ENCODE assay signal across 1 cellular context in genomic region chr20:44552950-44553908, GRCh38.
TF ChIP-seq lines count a peak whose summit lies in the region.

No MANE protein-coding gene starts in this region.

TF ChIP-seq in K562, 482 proteins besides CTCF, POLR2A, EP300 and RAD21 (continues in another document):
- no peak for TF ChIP-seq ZBTB5 (IDR thresholded peaks at IDR 0.05)
- TF ChIP-seq ELK3 (CRISPR knock-in tag; IDR thresholded peaks at IDR 0.05) = no peak
- peak; percentile 85 for TF ChIP-seq JUN (IDR thresholded peaks at IDR 0.05; ENCODE audit: borderline replicate concordance, low read depth, low read length)
- no peak for TF ChIP-seq JUN (CRISPR knock-in tag; IDR thresholded peaks at IDR 0.05; ENCODE audit: borderline replicate concordance)
- TF ChIP-seq HLTF (IDR thresholded peaks at IDR 0.05) = no peak
- no peak for TF ChIP-seq ZNF124 (CRISPR knock-in tag; IDR thresholded peaks at IDR 0.05)
- no peak for TF ChIP-seq ZNF212 (CRISPR knock-in tag; IDR thresholded peaks at IDR 0.05)
- TF ChIP-seq ZNF644 (tag; IDR thresholded peaks at IDR 0.05; ENCODE audit: low read depth) = no peak
- peak; percentile 29; the same call in 1 of the 2 replicates for TF ChIP-seq PKNOX1 (IDR thresholded peaks at IDR 0.05)
- TF ChIP-seq GABPA (tag; conservative IDR thresholded peaks at IDR 0.05; ENCODE audit: low read depth) = no peak
- TF ChIP-seq HCFC1 (IDR thresholded peaks at IDR 0.05; ENCODE audit: low read depth, low read length) = no peak
- no peak for TF ChIP-seq NR3C1 (CRISPR knock-in tag; IDR thresholded peaks at IDR 0.05)
- no peak for TF ChIP-seq E2F6 (IDR thresholded peaks at IDR 0.05; ENCODE audit: borderline replicate concordance in 1 of 2, extremely low read depth in 1 of 2, insufficient read depth in 1 of 2, insufficient read length in 1 of 2, low read depth in 1 of 2, low read length in 1 of 2, poor library complexity in 1 of 2, severe bottlenecking in 1 of 2)
- TF ChIP-seq BCOR (IDR thresholded peaks at IDR 0.05) = no peak
- TF ChIP-seq SLC30A9 (CRISPR knock-in tag; IDR thresholded peaks at IDR 0.05) = no peak
- no peak for TF ChIP-seq ZNF398 (CRISPR knock-in tag; IDR thresholded peaks at IDR 0.05)
- TF ChIP-seq CEBPG (CRISPR knock-in tag; IDR thresholded peaks at IDR 0.05) = no peak
- no peak for TF ChIP-seq CEBPG (tag; conservative IDR thresholded peaks at IDR 0.05 in 1 of 2, IDR thresholded peaks at IDR 0.05 in 1 of 2)
- no peak for TF ChIP-seq CLOCK (CRISPR knock-in tag; IDR thresholded peaks at IDR 0.05; ENCODE audit: borderline replicate concordance)
- no peak for TF ChIP-seq PCBP1 (IDR thresholded peaks at IDR 0.05; ENCODE audit: low read depth, low read length, poor library complexity, severe bottlenecking)
- TF ChIP-seq ZC3H4 (CRISPR knock-in tag; IDR thresholded peaks at IDR 0.05; ENCODE audit: borderline replicate concordance) = no peak
- no peak for TF ChIP-seq KDM4B (IDR thresholded peaks at IDR 0.05; ENCODE audit: borderline replicate concordance in 2 of 2, low read depth in 1 of 2)
- peak; percentile 63; the same call in 1 of the 2 replicates for TF ChIP-seq ZNF766 (CRISPR knock-in tag; conservative IDR thresholded peaks at IDR 0.05)
- no peak for TF ChIP-seq ZFX (CRISPR knock-in tag; IDR thresholded peaks at IDR 0.05)
- no peak for TF ChIP-seq ZNF395 (CRISPR knock-in tag; IDR thresholded peaks at IDR 0.05)
- no peak for TF ChIP-seq OTX1 (CRISPR knock-in tag; IDR thresholded peaks at IDR 0.05)
- TF ChIP-seq NONO (IDR thresholded peaks at IDR 0.05; ENCODE audit: low read depth in 2 of 2, low read length in 1 of 2) = no peak
- no peak for TF ChIP-seq SIN3A (IDR thresholded peaks at IDR 0.05; ENCODE audit: borderline replicate concordance in 2 of 2, control insufficient read depth in 1 of 2, low read depth in 2 of 2, low read length in 2 of 2)
- TF ChIP-seq MBD2 (IDR thresholded peaks at IDR 0.05; ENCODE audit: borderline replicate concordance, low read depth) = no peak
- TF ChIP-seq RBM25 (IDR thresholded peaks at IDR 0.05; ENCODE audit: low read depth, low read length, severe bottlenecking) = no peak
- no peak for TF ChIP-seq EP400 (IDR thresholded peaks at IDR 0.05)
- no peak for TF ChIP-seq CEBPZ (IDR thresholded peaks at IDR 0.05; ENCODE audit: borderline replicate concordance, low read depth, low read length)
- no peak for TF ChIP-seq CSDE1 (IDR thresholded peaks at IDR 0.05)
- no peak for TF ChIP-seq MXI1 (IDR thresholded peaks at IDR 0.05; ENCODE audit: low read depth, low read length)
- no peak for TF ChIP-seq ZNF561 (CRISPR knock-in tag; conservative IDR thresholded peaks at IDR 0.05)
- no peak for TF ChIP-seq HMG20A (CRISPR knock-in tag; conservative IDR thresholded peaks at IDR 0.05)
- TF ChIP-seq SNAPC5 (CRISPR knock-in tag; IDR thresholded peaks at IDR 0.05) = no peak
- no peak for TF ChIP-seq GABPB2 (CRISPR knock-in tag; conservative IDR thresholded peaks at IDR 0.05)
- no peak for TF ChIP-seq FIP1L1 (IDR thresholded peaks at IDR 0.05; ENCODE audit: low read depth, low read length, poor library complexity, severe bottlenecking)
- no peak for TF ChIP-seq ZNF347 (CRISPR knock-in tag; IDR thresholded peaks at IDR 0.05; ENCODE audit: low read depth)
- no peak for TF ChIP-seq HOMEZ (CRISPR knock-in tag; IDR thresholded peaks at IDR 0.05)
- TF ChIP-seq GTF3C2 (IDR thresholded peaks at IDR 0.05; ENCODE audit: borderline replicate concordance, extremely low read depth, insufficient read length) = no peak
- TF ChIP-seq ZBTB17 (CRISPR knock-in tag; IDR thresholded peaks at IDR 0.05) = no peak
- TF ChIP-seq ARID1B (IDR thresholded peaks at IDR 0.05) = peak; percentile 79
